9 cellular contexts compared by ENCODE assay signal in the genomic region with DNA sequence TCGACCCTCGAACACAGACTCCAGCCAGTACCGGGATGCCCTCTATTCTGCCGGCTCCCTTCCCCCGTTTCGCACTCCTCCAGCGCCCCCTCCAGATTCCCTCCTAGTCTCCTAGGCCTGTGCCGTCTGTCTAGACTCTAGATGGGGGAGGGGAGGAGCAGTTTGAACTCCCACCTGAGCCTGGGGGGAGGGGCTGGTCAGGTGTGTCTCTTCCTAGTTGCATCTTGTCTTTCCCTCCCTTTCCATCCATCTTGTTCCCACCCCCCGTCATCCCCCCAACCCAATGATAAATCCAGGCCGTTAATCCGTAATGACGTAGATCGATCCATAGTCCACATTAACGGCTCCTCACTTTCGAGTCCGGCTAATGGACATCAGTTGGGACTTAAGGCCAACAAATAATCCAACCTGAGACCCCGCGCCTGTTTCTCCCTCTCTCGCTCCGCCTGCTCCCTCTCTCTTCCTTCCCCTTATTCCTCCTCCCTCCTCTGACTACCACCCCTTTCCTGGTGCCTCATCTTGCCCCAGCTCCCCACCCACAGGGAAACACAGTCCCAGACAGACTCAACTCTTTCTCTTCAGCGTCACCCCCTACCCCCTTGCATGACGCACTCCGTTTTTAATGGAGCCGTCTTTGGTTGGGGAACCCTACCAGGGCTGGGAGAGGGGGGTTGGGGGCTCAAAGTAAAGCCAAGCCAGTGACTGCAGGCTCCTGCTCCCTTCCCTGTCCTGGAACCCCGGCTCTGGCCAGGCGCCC. TPM values are rescaled to one million over a fixed set of nuclear protein-coding genes. Genes with fewer than 3 reads are reported as not detected.
DNase-seq lines count a peak whose midpoint lies in the region; ATAC-seq, FAIRE-seq and TF ChIP-seq lines count a peak whose summit lies in the region.
"Had no signal": no experiment of that assay in that cellular context is flagged by ENCODE, and none has a peak within 500 bp of the region (broad histone marks: within the 10 kb centered on the region; RNA-seq: fewer than 3 reads in every experiment).

No MANE protein-coding gene starts in this region.

- no peaks in the 10 kb centered on the region for H3K79me2 ChIP-seq in GM12878 (ENCODE audit: control insufficient read depth, insufficient read depth, low read length)

- H3K27me3 ChIP-seq in A673 (replicated peaks; ENCODE audit: insufficient read depth, low read depth, low read length, poor library complexity): no peaks in the 10 kb centered on the region
- peaks cover 12 to 50% of the 10 kb centered on the region in 2 experiments for H3K27me3 ChIP-seq in GM12878 (replicated peaks in 1 of 2; ENCODE audit: control insufficient read depth in 2 of 2, insufficient read depth in 2 of 2, low read length in 1 of 2)
- peaks cover 1 to 8% of the 10 kb centered on the region in 2 donors for H3K27me3 ChIP-seq in mucosa of rectum (ENCODE audit: control insufficient read depth in 2 of 2, insufficient read depth in 2 of 2, low read length in 2 of 2)

- RAD21 ChIA-PET in GM12878 (lab: Charles Lee; ENCODE audit: unreplicated experiment): no interaction called here

- DNase-seq in A673 (ENCODE audit: low spot score) (no peak), HCEC 1CT (peak; percentile 41), GM12878 (ENCODE audit: low read depth, low spot score) (no peak), lower leg skin (ENCODE audit: low spot score in 2 of 2) (no peak), COR-L47 (lab: John Stamatoyannopoulos, UW) (no peak), left lobe of liver (ENCODE audit: low spot score) (no peak)
- DNase-seq in stimulated activated CD4-positive, alpha-beta T cell treated with anti-CD3 and anti-CD28 coated beads, Interleukin-4, amount 100 ng/mL, for 4 hours: no peak

- no peak for FAIRE-seq in GM12878 (lab: Jason Lieb, UNC)

- intact Hi-C loops in A673 (cut with micrococcal nuclease; ENCODE audit: unreplicated experiment) (no loop called here), GM12878 (cut with micrococcal nuclease; ENCODE audit: unreplicated experiment) (no loop called here), lower leg skin (cut with DNase I; ENCODE audit: low total_unique reads) (no loop called here)

- ATAC-seq in GM12878: no peak
- no peak for ATAC-seq in left lobe of liver

- H3K27ac ChIP-seq in A673 (ENCODE audit: low read depth, low read length, poor library complexity, severe bottlenecking) (peak overlapping the region; percentile 41), GM12878 (ENCODE audit: control insufficient read depth, insufficient read depth) (no peak overlapping the region), mucosa of rectum (ENCODE audit: low read depth in 2 of 2, low read length in 2 of 2) (peak overlapping the region in 1 of 2 donors; percentile 75)

- peak overlapping the region; percentile 71; the same call in 1 of the 2 replicates for H2AFZ ChIP-seq in GM12878 (ENCODE audit: control insufficient read depth, low read depth, low read length)

- TF ChIP-seq RAD21 in GM12878 (IDR thresholded peaks at IDR 0.05; ENCODE audit: insufficient read depth, low read depth, low read length): no peak

- H4K20me1 ChIP-seq in GM12878 (ENCODE audit: control insufficient read depth, insufficient read depth): no peaks in the 10 kb centered on the region

- SMC1A ChIA-PET in GM12878 (lab: Charles Lee; ENCODE audit: uncharacterized antibody, unreplicated experiment): interaction anchor here (1.0 kb wide), 2 partner anchors 84 to 323 kb away, joined by 3 to 4 read pairs; no protein-coding TSS in a partner anchor

- H3K4me1 ChIP-seq in A673 (ENCODE audit: insufficient read depth, low read length, poor library complexity, severe bottlenecking) (peaks cover 43% of the 10 kb centered on the region), GM12878 (ENCODE audit: control insufficient read depth, insufficient read depth, low read length) (peaks cover 10% of the 10 kb centered on the region), mucosa of rectum (ENCODE audit: control insufficient read depth in 2 of 2, insufficient read depth in 2 of 2, low read length in 2 of 2) (peaks cover 47 to 51% of the 10 kb centered on the region in 2 donors)

- no peak for TF ChIP-seq EP300 in GM12878 (IDR thresholded peaks at IDR 0.05; ENCODE audit: borderline replicate concordance in 1 of 2, control insufficient read depth in 1 of 2, low read depth in 2 of 2, low read length in 2 of 2)

- TF ChIP-seq POLR2A in GM12878 (IDR thresholded peaks at IDR 0.05; ENCODE audit: low read depth, low read length) (no peak), lower leg skin (IDR thresholded peaks at IDR 0.05) (no peak)

- H3K9ac ChIP-seq in GM12878 (ENCODE audit: control insufficient read depth, insufficient read depth, low read length) (no peak overlapping the region), mucosa of rectum (ENCODE audit: low read depth in 1 of 2, low read length in 2 of 2) (peak overlapping the region; percentile 41 to 73)

- H3K4me2 ChIP-seq in GM12878 (ENCODE audit: control insufficient read depth, insufficient read depth): peak overlapping the region; percentile 66

- WGBS in GM12878 (ENCODE audit: insufficient coverage, insufficient replicate concordance, low lambda C conversion rate, missing lambda C conversion rate): 7% methylated on average over 23 of the region's 26 CpGs
- 46 to 47% methylated on average over 26 of the region's 26 CpGs for WGBS in lower leg skin, 2 donors

- H3K9me3 ChIP-seq in A673 (ENCODE audit: low read depth, low read length, poor library complexity, severe bottlenecking) (no peaks in the 10 kb centered on the region), GM12878 (replicated peaks; ENCODE audit: control insufficient read depth, insufficient read depth, low read length) (no peaks in the 10 kb centered on the region), mucosa of rectum (ENCODE audit: control insufficient read depth in 2 of 2, low read length in 2 of 2) (no peaks in the 10 kb centered on the region)

- in situ Hi-C loops in GM12878 (cut with MboI): loop anchor here (5.0 kb wide), 1 partner anchor 335 kb away; no protein-coding TSS in a partner anchor

- H3K4me3 ChIP-seq in A673 (ENCODE audit: low read depth, low read length, poor library complexity, severe bottlenecking) (peak overlapping the region; percentile 50), GM12878 (peak overlapping the region; percentile 79; the same call in 1 of the 2 replicates), mucosa of rectum (ENCODE audit: low read length in 2 of 2) (peak overlapping the region; percentile 53 to 70), lower leg skin (ENCODE audit: low read depth, poor library complexity, severe bottlenecking) (no peak overlapping the region)

- BruUV-seq in A673 (replicated peaks; lab: Mats Ljungman, UMichigan): no TSS peak
- no TSS peak for BruUV-seq in GM12878 (replicated peaks; lab: Mats Ljungman, UMichigan)

- TF ChIP-seq CTCF in A673 (conservative IDR thresholded peaks at IDR 0.05; ENCODE audit: low read depth, low read length) (no peak), GM12878 (IDR thresholded peaks at IDR 0.05 in 2 of 3, conservative IDR thresholded peaks at IDR 0.05 in 1 of 3; ENCODE audit: control insufficient read depth in 2 of 3, extremely low read depth in 1 of 3, insufficient read depth in 1 of 3, low read depth in 3 of 3, low read length in 3 of 3) (no peak), lower leg skin (IDR thresholded peaks at IDR 0.05) (no peak)

- CTCF ChIA-PET in A673 (lab: Charles Lee): interaction anchor here (0.7 kb wide), 1 partner anchor 245 kb away, joined by 3 read pairs; no protein-coding TSS in a partner anchor
- CTCF ChIA-PET in GM12878 (lab: Yijun Ruan, JAX): interaction anchor here (0.5 kb wide), 1 partner anchor 522 kb away, joined by 3 read pairs; no protein-coding TSS in a partner anchor

- H3K36me3 ChIP-seq in A673 (ENCODE audit: insufficient read depth, low read length, poor library complexity, severe bottlenecking): peaks cover 9% of the 10 kb centered on the region
- no peaks in the 10 kb centered on the region for H3K36me3 ChIP-seq in GM12878 (ENCODE audit: control insufficient read depth in 2 of 2, insufficient read depth in 2 of 2, low read length in 1 of 2)
- H3K36me3 ChIP-seq in mucosa of rectum (ENCODE audit: control insufficient read depth in 2 of 2, insufficient read depth in 2 of 2, low read length in 2 of 2): peaks cover 23 to 26% of the 10 kb centered on the region in 2 donors

- POLR2A ChIA-PET in A673 (lab: Charles Lee; ENCODE audit: low non-redundant PET): no interaction called here
- POLR2A ChIA-PET in GM12878 (lab: Charles Lee): interaction anchor here (0.5 kb wide), 1 partner anchor 86 kb away, joined by 5 read pairs; no protein-coding TSS in a partner anchor

RNA-seq across cellular contexts. Expression of a gene that starts 3.3 kb away (rescaled TPM):
- total RNA-seq in A673 (2021) (5.9 and 6.4 TPM in 2 replicates), GM12878 (2014; rRNA removed) (not detected in 2 replicates), GM12878 (2014; rRNA removed; fragmentation: Illumina TruSeq; extraction: Trizol) (not detected in 2 replicates), GM12878 (2021) (not detected in 2 replicates), lower leg skin (under 1 TPM in 2 of 4 donors, not detected in 2; 0.15 to 0.55 TPM), left lobe of liver (0.55 TPM)
- total RNA-seq in GM12878 (2013; cell fraction: nucleolus; rRNA removed): not detected in 2 replicates
- not detected for polyA plus RNA-seq in GM12878 (2011; ENCODE audit: low read depth)
- polyA plus RNA-seq in GM12878 (2011; rRNA removed) (not detected in 2 replicates), GM12878 (2014; fragmentation: Illumina TruSeq; extraction: Trizol) (not detected in 2 replicates), GM12878 (2014; fragmentation: Nextera tagmentation; extraction: Ambion mirVana) (not detected), GM12878 (2014; rRNA removed) (not detected in 2 replicates), GM12878 (2016; fragmentation: Nextera tagmentation; extraction: Ambion mirVana) (not detected)
- polyA plus RNA-seq in GM12878 (2011; cell fraction: cytosol; rRNA removed): not detected in 2 replicates
- not detected in 2 replicates for polyA plus RNA-seq in GM12878 (2011; cell fraction: nucleus; rRNA removed)
- polyA plus RNA-seq in GM12878 (2012): not detected in 2 replicates
- not detected in 2 replicates for polyA minus RNA-seq in GM12878 (2011; rRNA and poly(A)+ RNA removed)
- not detected in 2 replicates for polyA minus RNA-seq in GM12878 (2011; cell fraction: cytosol; rRNA and poly(A)+ RNA removed)
- not detected in 2 replicates for polyA minus RNA-seq in GM12878 (2011; cell fraction: nucleus; rRNA and poly(A)+ RNA removed)
- total RNA-seq: G401 had no signal

RNA-seq across cellular contexts. Expression of a gene that starts 6.9 kb away (rescaled TPM):
- 40.7 and 46.1 TPM in 2 replicates for total RNA-seq in A673 (2021)
- total RNA-seq in GM12878 (2013; cell fraction: nucleolus; rRNA removed): 23.2 and 26.2 TPM in 2 replicates
- total RNA-seq in GM12878 (2014; rRNA removed): 2.8 and 4.5 TPM in 2 replicates
- total RNA-seq in GM12878 (2014; rRNA removed; fragmentation: Illumina TruSeq; extraction: Trizol): 3.0 and 3.5 TPM in 2 replicates
- total RNA-seq in GM12878 (2021): 5.6 and 6.7 TPM in 2 replicates
- 2.1 TPM for polyA plus RNA-seq in GM12878 (2011; ENCODE audit: low read depth)
- polyA plus RNA-seq in GM12878 (2011; rRNA removed): 6.4 and 9.1 TPM in 2 replicates
- 4.0 and 4.7 TPM in 2 replicates for polyA plus RNA-seq in GM12878 (2011; cell fraction: cytosol; rRNA removed)
- polyA plus RNA-seq in GM12878 (2011; cell fraction: nucleus; rRNA removed): 35.2 and 38.0 TPM in 2 replicates
- polyA plus RNA-seq in GM12878 (2012): 3.2 and 3.9 TPM in 2 replicates
- polyA plus RNA-seq in GM12878 (2014; fragmentation: Illumina TruSeq; extraction: Trizol): 4.5 and 4.6 TPM in 2 replicates
- polyA plus RNA-seq in GM12878 (2014; fragmentation: Nextera tagmentation; extraction: Ambion mirVana): under 1 TPM; 0.64 to 0.91 TPM
- polyA plus RNA-seq in GM12878 (2014; rRNA removed): 7.7 and 8.3 TPM in 2 replicates
- under 1 TPM; 0.19 to 0.76 TPM for polyA plus RNA-seq in GM12878 (2016; fragmentation: Nextera tagmentation; extraction: Ambion mirVana)
- 1.2 and 2.0 TPM in 2 replicates for polyA minus RNA-seq in GM12878 (2011; rRNA and poly(A)+ RNA removed)
- polyA minus RNA-seq in GM12878 (2011; cell fraction: cytosol; rRNA and poly(A)+ RNA removed): 1.5 and 1.6 TPM in 2 replicates
- polyA minus RNA-seq in GM12878 (2011; cell fraction: nucleus; rRNA and poly(A)+ RNA removed): 7.1 and 7.3 TPM in 2 replicates
- 10 to 100 TPM in 1 of 4 donors, 1 to 10 TPM in 2, under 1 TPM in 1; 0.97 to 14.1 (median 3.9) TPM for total RNA-seq in lower leg skin
- 1.9 TPM for total RNA-seq in left lobe of liver

RNA-seq across cellular contexts. Expression of a gene that starts 7.9 kb away (rescaled TPM):
- 19.8 and 27.6 TPM in 2 replicates for total RNA-seq in A673 (2021)
- not detected in 2 replicates for total RNA-seq in GM12878 (2013; cell fraction: nucleolus; rRNA removed)
- total RNA-seq in GM12878 (2014; rRNA removed): 0.05 and 0.06 TPM in 2 replicates
- total RNA-seq in GM12878 (2014; rRNA removed; fragmentation: Illumina TruSeq; extraction: Trizol): 0.09 TPM in 1 of 2 replicates, not detected in the other
- total RNA-seq in GM12878 (2021): 0.13 and 0.24 TPM in 2 replicates
- 0.16 TPM for polyA plus RNA-seq in GM12878 (2011; ENCODE audit: low read depth)
- 0.10 TPM in 1 of 2 replicates, not detected in the other for polyA plus RNA-seq in GM12878 (2011; rRNA removed)
- 0.10 and 0.27 TPM in 2 replicates for polyA plus RNA-seq in GM12878 (2011; cell fraction: cytosol; rRNA removed)
- polyA plus RNA-seq in GM12878 (2011; cell fraction: nucleus; rRNA removed): 0.10 TPM in 1 of 2 replicates, not detected in the other
- polyA plus RNA-seq in GM12878 (2012): 0.21 TPM in 1 of 2 replicates, not detected in the other
- 0.07 TPM in 1 of 2 replicates, not detected in the other for polyA plus RNA-seq in GM12878 (2014; fragmentation: Illumina TruSeq; extraction: Trizol)
- under 1 TPM in 1 of 2 experiments, not detected in 1; 0.04 TPM for polyA plus RNA-seq in GM12878 (2014; fragmentation: Nextera tagmentation; extraction: Ambion mirVana)
- 0.22 and 0.51 TPM in 2 replicates for polyA plus RNA-seq in GM12878 (2014; rRNA removed)
- polyA plus RNA-seq in GM12878 (2016; fragmentation: Nextera tagmentation; extraction: Ambion mirVana): under 1 TPM in 1 of 2 experiments, not detected in 1; 0.13 TPM
- 0.10 TPM in 1 of 2 replicates, not detected in the other for polyA minus RNA-seq in GM12878 (2011; rRNA and poly(A)+ RNA removed)
- not detected in 2 replicates for polyA minus RNA-seq in GM12878 (2011; cell fraction: cytosol; rRNA and poly(A)+ RNA removed)
- polyA minus RNA-seq in GM12878 (2011; cell fraction: nucleus; rRNA and poly(A)+ RNA removed): not detected in 2 replicates
- total RNA-seq in lower leg skin: 1 to 10 TPM in 1 of 4 donors, under 1 TPM in 3; 0.27 to 4.6 (median 0.45) TPM
- total RNA-seq in left lobe of liver: 0.83 TPM

RNA-seq across cellular contexts. Expression of a gene that starts 13.9 kb away (rescaled TPM):
- total RNA-seq in A673 (2021) (32.2 and 37.9 TPM in 2 replicates), GM12878 (2014; rRNA removed) (3.2 and 4.2 TPM in 2 replicates), GM12878 (2014; rRNA removed; fragmentation: Illumina TruSeq; extraction: Trizol) (3.6 and 5.8 TPM in 2 replicates), GM12878 (2021) (4.0 and 4.5 TPM in 2 replicates), lower leg skin (10 to 100 TPM in 1 of 4 donors, 1 to 10 TPM in 3; 1.3 to 11.5 (median 5.3) TPM), left lobe of liver (0.50 TPM)
- total RNA-seq in GM12878 (2013; cell fraction: nucleolus; rRNA removed): 0.98 and 1.3 TPM in 2 replicates
- 2.3 TPM for polyA plus RNA-seq in GM12878 (2011; ENCODE audit: low read depth)
- polyA plus RNA-seq in GM12878 (2011; rRNA removed) (7.4 and 8.3 TPM in 2 replicates), GM12878 (2014; fragmentation: Illumina TruSeq; extraction: Trizol) (1.3 and 3.7 TPM in 2 replicates), GM12878 (2014; fragmentation: Nextera tagmentation; extraction: Ambion mirVana) (1 to 10 TPM; 2.8 to 3.4 TPM), GM12878 (2014; rRNA removed) (5.1 and 7.0 TPM in 2 replicates), GM12878 (2016; fragmentation: Nextera tagmentation; extraction: Ambion mirVana) (1 to 10 TPM; 4.3 to 4.8 TPM)
- 6.8 and 8.1 TPM in 2 replicates for polyA plus RNA-seq in GM12878 (2011; cell fraction: cytosol; rRNA removed)
- polyA plus RNA-seq in GM12878 (2011; cell fraction: nucleus; rRNA removed): 2.5 and 4.1 TPM in 2 replicates
- polyA plus RNA-seq in GM12878 (2012): 3.9 and 4.1 TPM in 2 replicates
- polyA minus RNA-seq in GM12878 (2011; rRNA and poly(A)+ RNA removed): 1.6 and 2.8 TPM in 2 replicates
- 1.7 and 2.2 TPM in 2 replicates for polyA minus RNA-seq in GM12878 (2011; cell fraction: cytosol; rRNA and poly(A)+ RNA removed)
- polyA minus RNA-seq in GM12878 (2011; cell fraction: nucleus; rRNA and poly(A)+ RNA removed): 0.97 and 1.2 TPM in 2 replicates

RNA-seq across cellular contexts. Expression of a gene that starts 18.2 kb away (rescaled TPM):
- total RNA-seq in A673 (2021) (13.1 and 16.3 TPM in 2 replicates), GM12878 (2014; rRNA removed) (not detected in 2 replicates), GM12878 (2014; rRNA removed; fragmentation: Illumina TruSeq; extraction: Trizol) (not detected in 2 replicates), GM12878 (2021) (0.21 TPM in 1 of 2 replicates, not detected in the other), lower leg skin (1 to 10 TPM in 1 of 4 donors, not detected in 3; 1.4 TPM), left lobe of liver (0.15 TPM)
- not detected in 2 replicates for total RNA-seq in GM12878 (2013; cell fraction: nucleolus; rRNA removed)
- not detected for polyA plus RNA-seq in GM12878 (2011; ENCODE audit: low read depth)
- polyA plus RNA-seq in GM12878 (2011; rRNA removed) (not detected in 2 replicates), GM12878 (2014; fragmentation: Illumina TruSeq; extraction: Trizol) (not detected in 2 replicates), GM12878 (2014; fragmentation: Nextera tagmentation; extraction: Ambion mirVana) (not detected), GM12878 (2014; rRNA removed) (not detected in 2 replicates), GM12878 (2016; fragmentation: Nextera tagmentation; extraction: Ambion mirVana) (not detected)
- polyA plus RNA-seq in GM12878 (2011; cell fraction: cytosol; rRNA removed): not detected in 2 replicates
- polyA plus RNA-seq in GM12878 (2011; cell fraction: nucleus; rRNA removed): not detected in 2 replicates
- not detected in 2 replicates for polyA plus RNA-seq in GM12878 (2012)
- polyA minus RNA-seq in GM12878 (2011; rRNA and poly(A)+ RNA removed): not detected in 2 replicates
- not detected in 2 replicates for polyA minus RNA-seq in GM12878 (2011; cell fraction: cytosol; rRNA and poly(A)+ RNA removed)
- not detected in 2 replicates for polyA minus RNA-seq in GM12878 (2011; cell fraction: nucleus; rRNA and poly(A)+ RNA removed)
